Comparison of ENCODE assay signal across 2 cellular contexts in genomic region chr4:184598753-184599491, GRCh38.
TF ChIP-seq lines count a peak whose summit lies in the region.

No MANE protein-coding gene starts in this region.

TF ChIP-seq in liver, 16 proteins besides CTCF, POLR2A, EP300 and RAD21:
- peak; percentile 27 for TF ChIP-seq NR2F2 (IDR thresholded peaks at IDR 0.05)
- no peak for TF ChIP-seq SP1 (IDR thresholded peaks at IDR 0.05)
- TF ChIP-seq FOXA1 (IDR thresholded peaks at IDR 0.05): no peak

TF ChIP-seq in HepG2, 621 proteins besides CTCF, POLR2A, EP300 and RAD21:
- TF ChIP-seq TBX3 (IDR thresholded peaks at IDR 0.05; ENCODE audit: borderline replicate concordance) (no peak), RXRB (CRISPR knock-in tag; IDR thresholded peaks at IDR 0.05; ENCODE audit: borderline replicate concordance) (no peak), SRY (CRISPR knock-in tag; IDR thresholded peaks at IDR 0.05) (no peak), ZNF883 (CRISPR knock-in tag; IDR thresholded peaks at IDR 0.05; ENCODE audit: not compliant biosample characterization) (no peak), ZNF550 (CRISPR knock-in tag; IDR thresholded peaks at IDR 0.05; ENCODE audit: borderline replicate concordance) (no peak), SRSF1 (optimal IDR thresholded peaks at IDR 0.05; ENCODE audit: low read depth, low read length) (no peak), ZNF180 (CRISPR knock-in tag; IDR thresholded peaks at IDR 0.05; ENCODE audit: borderline replicate concordance, low read depth) (no peak), ZNF20 (CRISPR knock-in tag; IDR thresholded peaks at IDR 0.05) (no peak), CREB3 (CRISPR knock-in tag; IDR thresholded peaks at IDR 0.05) (no peak), ZBTB26 (CRISPR knock-in tag; IDR thresholded peaks at IDR 0.05; ENCODE audit: borderline replicate concordance) (no peak), TAF1 (CRISPR knock-in tag; IDR thresholded peaks at IDR 0.05) (no peak), NFRKB (IDR thresholded peaks at IDR 0.05) (no peak), FOXA1 (IDR thresholded peaks at IDR 0.05) (no peak), FOXA1 (CRISPR knock-in tag; IDR thresholded peaks at IDR 0.05) (no peak), SALL2 (CRISPR knock-in tag; IDR thresholded peaks at IDR 0.05) (no peak)
